ENCODE assay signal across 9 cellular contexts in genomic region chr18:57802869-57803118, GRCh38. TPM values are rescaled to one million over a fixed set of nuclear protein-coding genes. Genes with fewer than 3 reads are reported as not detected.
A peak's percentile ranks its signal among the peaks of the same experiment; 100 is the strongest.
DNase-seq lines count a peak whose midpoint lies in the region; FAIRE-seq and TF ChIP-seq lines count a peak whose summit lies in the region.
"Had no signal": no experiment of that assay in that cellular context is flagged by ENCODE, and none has a peak within 500 bp of the region (broad histone marks: within the 10 kb centered on the region; RNA-seq: fewer than 3 reads in every experiment).

No MANE protein-coding gene starts in this region.

- no peak for FAIRE-seq in kidney (lab: Jason Lieb, UNC)

- TF ChIP-seq CTCF in WI38 (IDR thresholded peaks at IDR 0.05; ENCODE audit: low read depth, low read length) (no peak), kidney (IDR thresholded peaks at IDR 0.05; ENCODE audit: borderline replicate concordance, extremely low read depth, insufficient read depth) (no peak)

- peaks cover 28% of the 10 kb centered on the region for H3F3A ChIP-seq in GM23248 (ENCODE audit: insufficient read depth)

- DNase-seq in GM23248 (no peak), kidney (no peak), NCI-H69 (lab: John Stamatoyannopoulos, UW) (no peak), NCI-H510A (lab: John Stamatoyannopoulos, UW) (no peak), GM19240 (ENCODE audit: insufficient read length, low spot score) (no peak), NK-92 (lab: John Stamatoyannopoulos, UW; ENCODE audit: unreplicated experiment) (no peak)
- DNase-seq: stimulated activated CD4-positive, alpha-beta T cell treated with anti-CD3 and anti-CD28 coated beads, Interleukin-4, amount 100 ng/mL, for 1 hour had no signal

- H3K9me2 ChIP-seq in GM23248 (ENCODE audit: insufficient read depth): no peaks in the 10 kb centered on the region

- intact Hi-C loops in kidney (cut with DNase I): no loop called here

- H4K20me1 ChIP-seq in GM23248 (ENCODE audit: insufficient read depth): no peaks in the 10 kb centered on the region; the same call in 1 of the 2 replicates

- H3K9ac ChIP-seq in GM23248 (peak overlapping the region; percentile 74), kidney (ENCODE audit: low read length in 2 of 2) (peak overlapping the region; percentile 43 to 73), subcutaneous abdominal adipose tissue (ENCODE audit: low read length in 5 of 5) (peak overlapping the region in 3 of 5 donors; percentile 30 to 81 (median 69))

- peak overlapping the region; percentile 88 for H3K4me2 ChIP-seq in GM23248 (ENCODE audit: unreplicated experiment)

- H3K27ac ChIP-seq in GM23248: no peak overlapping the region
- peak overlapping the region; percentile 75 to 79 for H3K27ac ChIP-seq in kidney (ENCODE audit: low read depth in 2 of 2, low read length in 2 of 2)
- H3K27ac ChIP-seq in subcutaneous abdominal adipose tissue (ENCODE audit: low read depth, low read length): peak overlapping the region; percentile 52

- peak overlapping the region; percentile 72 for H2AFZ ChIP-seq in GM23248

- peak overlapping the region; percentile 98 for H3K4me3 ChIP-seq in GM23248
- H3K4me3 ChIP-seq in WI38 (ENCODE audit: low read depth, low read length): peak overlapping the region; percentile 74
- peak overlapping the region; percentile 79 to 82 for H3K4me3 ChIP-seq in kidney (ENCODE audit: low read length in 2 of 2)
- H3K4me3 ChIP-seq in subcutaneous abdominal adipose tissue (ENCODE audit: low read depth in 1 of 5, low read length in 5 of 5): peak overlapping the region in 4 of 5 donors; percentile 70 to 91 (median 82)

- in situ Hi-C loops in GM23248 (cut with MboI): no loop called here

- peaks cover 49% of the 10 kb centered on the region for H3K79me2 ChIP-seq in GM23248 (ENCODE audit: insufficient read depth)

- peaks cover 23% of the 10 kb centered on the region for H3K4me1 ChIP-seq in GM23248 (ENCODE audit: insufficient read depth)
- H3K4me1 ChIP-seq in kidney (ENCODE audit: control insufficient read depth in 1 of 2, insufficient read depth in 1 of 2, low read depth in 1 of 2, low read length in 2 of 2): peaks cover 4 to 10% of the 10 kb centered on the region in 2 donors
- H3K4me1 ChIP-seq in subcutaneous abdominal adipose tissue (ENCODE audit: control insufficient read depth in 5 of 5, insufficient read depth in 5 of 5, low read length in 5 of 5): peaks cover 0 to 43% (median 37%) of the 10 kb centered on the region in 5 donors

- H3K36me3 ChIP-seq in GM23248 (ENCODE audit: low read depth): no peaks in the 10 kb centered on the region
- no peaks in the 10 kb centered on the region for H3K36me3 ChIP-seq in kidney (ENCODE audit: control insufficient read depth in 1 of 2, insufficient read depth in 2 of 2, low read length in 2 of 2)
- no peaks in the 10 kb centered on the region for H3K36me3 ChIP-seq in subcutaneous abdominal adipose tissue (ENCODE audit: control insufficient read depth in 5 of 5, insufficient read depth in 5 of 5, low read length in 5 of 5)

- WGBS in GM23248 (ENCODE audit: low coverage in 1 of 2, low lambda C conversion rate in 2 of 2, missing lambda C conversion rate in 2 of 2), 2 experiments: 0 to 3% methylated on average over 7 to 22 of the region's 31 CpGs

- no peaks in the 10 kb centered on the region for H3K9me3 ChIP-seq in GM23248 (ENCODE audit: low read depth)
- no peaks in the 10 kb centered on the region for H3K9me3 ChIP-seq in kidney (ENCODE audit: control insufficient read depth in 1 of 2, low read length in 2 of 2)
- H3K9me3 ChIP-seq in subcutaneous abdominal adipose tissue (ENCODE audit: control insufficient read depth in 5 of 5, low read length in 5 of 5): no peaks in the 10 kb centered on the region

- H3K27me3 ChIP-seq in GM23248 (replicated peaks; ENCODE audit: insufficient read depth): no peaks in the 10 kb centered on the region
- H3K27me3 ChIP-seq in subcutaneous abdominal adipose tissue (ENCODE audit: control insufficient read depth in 5 of 5, insufficient read depth in 4 of 5, low read length in 5 of 5): peaks cover 0 to 3% (median 0%) of the 10 kb centered on the region in 5 donors

RNA-seq across cellular contexts. Expression of gene ATP8B1, which starts 0.3 kb away (rescaled TPM):
- total RNA-seq in GM23248 (2014; rRNA removed; shearing (Covaris generic)): 43.4 and 43.9 TPM in 2 replicates
- polyA plus RNA-seq in GM23248 (2016; fragmentation: Nextera tagmentation; extraction: Ambion mirVana): 13.3 and 15.8 TPM in 2 replicates
- total RNA-seq in kidney: 40.8 TPM
- polyA plus RNA-seq in kidney (ENCODE audit: insufficient read depth, low read depth, low replicate concordance): 5.2 TPM
